In genomic region chr3:132180337-132180791, GRCh38 we compare ENCODE assay signal across 8 cellular contexts.
DNase-seq lines count a peak whose midpoint lies in the region; ATAC-seq, FAIRE-seq and TF ChIP-seq lines count a peak whose summit lies in the region.

No MANE protein-coding gene starts in this region.

- no peaks in the 10 kb centered on the region for H3K9me3 Mint-ChIP-seq in CD4-positive, alpha-beta T cell
- H3K9me3 Mint-ChIP-seq in nephron, result no peaks in the 10 kb centered on the region

- no peak overlapping the region for H3K4me3 ChIP-seq in H1 (ENCODE audit: extremely low read depth in 1 of 4, insufficient read depth in 2 of 4, low read depth in 3 of 4, low read length in 4 of 4)

- H3K79me2 ChIP-seq in H1 (ENCODE audit: control insufficient read depth in 1 of 2, insufficient read depth in 2 of 2, low read length in 2 of 2), result no peaks in the 10 kb centered on the region

- no peak overlapping the region for H2BK5ac ChIP-seq in H1 (ENCODE audit: low read depth, low read length)

- no peak overlapping the region for H4K8ac ChIP-seq in H1 (ENCODE audit: extremely low read depth, insufficient read depth, low read length)

- TF ChIP-seq EP300 in H1 (IDR thresholded peaks at IDR 0.05; ENCODE audit: borderline replicate concordance in 1 of 2, low read depth in 2 of 2, low read length in 2 of 2), result no peak

- H3K23ac ChIP-seq in H1 (ENCODE audit: insufficient read length), result no peak overlapping the region

- peaks cover 12% of the 10 kb centered on the region for H3K27me3 Mint-ChIP-seq in CD4-positive, alpha-beta T cell
- peaks cover 13% of the 10 kb centered on the region for H3K27me3 Mint-ChIP-seq in nephron (ENCODE audit: low read depth)

- H3K4me1 Mint-ChIP-seq in CD4-positive, alpha-beta T cell (ENCODE audit: low read depth), result peaks cover 5% of the 10 kb centered on the region
- no peaks in the 10 kb centered on the region for H3K4me1 Mint-ChIP-seq in nephron

- no peak overlapping the region for H3K4me3 Mint-ChIP-seq in CD4-positive, alpha-beta T cell
- H3K4me3 Mint-ChIP-seq in nephron, result no peak overlapping the region

- peak overlapping the region; percentile 58 for H2AK5ac ChIP-seq in H1 (ENCODE audit: low read depth, low read length)

- no peak overlapping the region for H2BK120ac ChIP-seq in H1 (replicated peaks; ENCODE audit: low read depth, low read length)

- no peak for TF ChIP-seq POLR2A in H1 (IDR thresholded peaks at IDR 0.05; ENCODE audit: control extremely low read depth in 1 of 2, low read depth in 2 of 2, low read length in 2 of 2)

- no peak overlapping the region for H2BK12ac ChIP-seq in H1 (ENCODE audit: low read depth, low read length)

- FAIRE-seq in H1 (lab: Jason Lieb, UNC), result peak; percentile 98

- no peaks in the 10 kb centered on the region for H3K79me1 ChIP-seq in H1 (ENCODE audit: low read depth, low read length)

- no peaks in the 10 kb centered on the region for H3K36me3 Mint-ChIP-seq in CD4-positive, alpha-beta T cell (ENCODE audit: low read depth)
- H3K36me3 Mint-ChIP-seq in nephron (ENCODE audit: low read depth), result no peaks in the 10 kb centered on the region

- no peak overlapping the region for H3K27ac Mint-ChIP-seq in CD4-positive, alpha-beta T cell
- no peak overlapping the region for H3K27ac Mint-ChIP-seq in nephron

- H3K36me3 ChIP-seq in H1 (ENCODE audit: control insufficient read depth in 2 of 4, insufficient read depth in 4 of 4, low read length in 3 of 4), result no peaks in the 10 kb centered on the region

- no peak overlapping the region for H3K18ac ChIP-seq in H1 (ENCODE audit: extremely low read depth, low read length)

- H3K4me1 ChIP-seq in H1 (replicated peaks in 1 of 4; ENCODE audit: control insufficient read depth in 3 of 4, insufficient read depth in 4 of 4, low read length in 3 of 4), result peaks cover 0 to 3% (median 2%) of the 10 kb centered on the region in 4 experiments; a peak in 2 of 7 replicates

- no peak overlapping the region for H2AFZ ChIP-seq in H1 (ENCODE audit: low read length)

- TF ChIP-seq CTCF in CD4-positive, alpha-beta T cell (IDR thresholded peaks at IDR 0.05), result peak; percentile 47
- TF ChIP-seq CTCF in H1 (IDR thresholded peaks at IDR 0.05; ENCODE audit: control extremely low read depth in 1 of 3, insufficient read depth in 1 of 3, low read depth in 1 of 3, low read length in 3 of 3) (peak in 2 of 3 experiments; percentile 61 to 69; a peak in 3 of 4 replicates), nephron (IDR thresholded peaks at IDR 0.05; ENCODE audit: unreplicated experiment in 3 of 3) (peak; percentile 47 to 57 (median 53))

- no peaks in the 10 kb centered on the region for H3K23me2 ChIP-seq in H1 (ENCODE audit: low read depth, low read length)

- no peak overlapping the region for H4K91ac ChIP-seq in H1 (replicated peaks; ENCODE audit: insufficient read length, low read length)

- intact Hi-C loops in CD4-positive, alpha-beta T cell (cut with DNase I, micrococcal nuclease), result loop anchor here in 1 of 2 experiments (10.0 kb wide), 1 partner anchor 386 kb away; no protein-coding TSS in a partner anchor

- CTCF ChIA-PET in CD4-positive, alpha-beta T cell (lab: Charles Lee), result no interaction called here
- CTCF ChIA-PET in H1 (lab: Charles Lee; ENCODE audit: partially characterized antibody), result interaction anchor here (0.7 to 6.1 kb wide), 13 partner anchors 11 to 630 kb away, joined by 3 to 72 read pairs (median 4); partner anchors contain the start of gene CPNE4

- no peak overlapping the region for H3K9ac ChIP-seq in H1 (replicated peaks in 1 of 4; ENCODE audit: extremely low read depth in 1 of 4, low read depth in 3 of 4, low read length in 3 of 4)

- H4K5ac ChIP-seq in H1 (ENCODE audit: insufficient read length, low read depth, low read length), result no peak overlapping the region

- H2BK20ac ChIP-seq in H1 (ENCODE audit: low read length), result no peak overlapping the region

- H4K20me1 ChIP-seq in H1 (replicated peaks in 1 of 2; ENCODE audit: control insufficient read depth in 1 of 2, insufficient read depth in 2 of 2, low read length in 2 of 2), result no peaks in the 10 kb centered on the region

- H3K4ac ChIP-seq in H1 (replicated peaks; ENCODE audit: insufficient read length, low read depth, low read length), result peak overlapping the region; percentile 47

- no peak for ATAC-seq in CD4-positive, alpha-beta T cell (ENCODE audit: poor library complexity)
- peak; percentile 77 for ATAC-seq in GM18868 (IDR thresholded peaks at IDR 0.05; ENCODE audit: unreplicated experiment)
- ATAC-seq in GM19397 (IDR thresholded peaks at IDR 0.05; ENCODE audit: unreplicated experiment), result no peak

- no peak overlapping the region for H3K27ac ChIP-seq in CD4-positive, alpha-beta T cell (ENCODE audit: low read depth, low read length)
- no peak overlapping the region for H3K27ac ChIP-seq in H1 (ENCODE audit: low read depth, low read length)

- peak overlapping the region; percentile 14; the same call in 1 of the 2 replicates for H2BK15ac ChIP-seq in H1 (ENCODE audit: low read length)

- WGBS in H1 (ENCODE audit: extremely low coverage in 1 of 2, insufficient coverage in 1 of 2, insufficient read length in 1 of 2, insufficient replicate concordance in 2 of 2, low coverage in 1 of 2, low lambda C conversion rate in 2 of 2, missing lambda C conversion rate in 1 of 2), 2 experiments, result 44% methylated on average over 3 of the region's 3 CpGs; no CpG with 5 or more reads in 1 of the 2 experiments

- POLR2A ChIA-PET in CD4-positive, alpha-beta T cell (lab: Charles Lee), result no interaction called here
- POLR2A ChIA-PET in H1 (lab: Charles Lee; ENCODE audit: partially characterized antibody), result no interaction called here

- no peaks in the 10 kb centered on the region for H3K9me3 ChIP-seq in CD4-positive, alpha-beta T cell (ENCODE audit: control insufficient read depth, low read length)
- no peaks in the 10 kb centered on the region for H3K9me3 ChIP-seq in H1 (ENCODE audit: insufficient read depth in 2 of 2, low read depth in 1 of 2, low read length in 1 of 2)

- H3K27me3 ChIP-seq in CD4-positive, alpha-beta T cell (ENCODE audit: control insufficient read depth, insufficient read depth, low read length), result no peaks in the 10 kb centered on the region
- no peaks in the 10 kb centered on the region; a peak in 1 of 7 replicates for H3K27me3 ChIP-seq in H1 (replicated peaks in 1 of 4; ENCODE audit: control insufficient read depth in 3 of 4, extremely low read depth in 1 of 4, insufficient read depth in 3 of 4, low read length in 3 of 4)

- no peak overlapping the region for H3K56ac ChIP-seq in H1 (replicated peaks; ENCODE audit: insufficient read length, low read depth, low read length)

- H3K14ac ChIP-seq in H1 (ENCODE audit: insufficient read length), result no peak overlapping the region

- peak overlapping the region in 1 of 2 experiments; percentile 25; a peak in 2 of 4 replicates for H3K4me2 ChIP-seq in H1 (ENCODE audit: insufficient read depth in 1 of 2, low read depth in 2 of 2, low read length in 2 of 2)

- no peak for DNase-seq in CD4-positive, alpha-beta T cell
- DNase-seq in LHCN-M2 (ENCODE audit: low read depth) (peak; percentile 52), OCI-M2 (lab: John Stamatoyannopoulos, UW; ENCODE audit: unreplicated experiment) (peak; percentile 8), H1 (ENCODE audit: low read depth in 1 of 2, low spot score in 2 of 2) (peak; percentile 5 to 47), UCSD-AML1 (lab: John Stamatoyannopoulos, UW; ENCODE audit: unreplicated experiment) (no peak)

- TF ChIP-seq RAD21 in H1 (IDR thresholded peaks at IDR 0.05 in 1 of 2, conservative IDR thresholded peaks at IDR 0.05 in 1 of 2; ENCODE audit: low read depth in 2 of 2, low read length in 2 of 2), result peak; percentile 85 to 91

TF ChIP-seq in H1, 55 proteins besides CTCF, POLR2A, EP300 and RAD21:
- TF ChIP-seq GABPA (IDR thresholded peaks at IDR 0.05; ENCODE audit: borderline replicate concordance, insufficient read depth, low read length) (no peak), RBBP5 (IDR thresholded peaks at IDR 0.05; ENCODE audit: borderline replicate concordance, low read depth, low read length) (no peak), TEAD4 (IDR thresholded peaks at IDR 0.05; ENCODE audit: low read depth, low read length) (peak; percentile 28; the same call in 1 of the 2 replicates), NANOG (IDR thresholded peaks at IDR 0.05; ENCODE audit: insufficient read depth, low read depth, low read length, poor library complexity, severe bottlenecking) (no peak), CREB1 (IDR thresholded peaks at IDR 0.05) (no peak)
TF ChIP-seq in H1: peak in this region for 1.

Comparison
In these comparisons a context has a peak if more than half of its experiments do, and no peak if none do; other contexts are left out.
1. DNase-seq: peak in LHCN-M2 (single experiment), OCI-M2 (single experiment) and H1 (2 of 2); none in CD4-positive, alpha-beta T cell (0 of 10) and UCSD-AML1 (single experiment).
2. Peak in every context shown above with its lines, with median percentiles within 50 percentile points of each other: CTCF ChIP-seq.